Comparison of ENCODE assay signal across 8 cellular contexts in the genomic region with DNA sequence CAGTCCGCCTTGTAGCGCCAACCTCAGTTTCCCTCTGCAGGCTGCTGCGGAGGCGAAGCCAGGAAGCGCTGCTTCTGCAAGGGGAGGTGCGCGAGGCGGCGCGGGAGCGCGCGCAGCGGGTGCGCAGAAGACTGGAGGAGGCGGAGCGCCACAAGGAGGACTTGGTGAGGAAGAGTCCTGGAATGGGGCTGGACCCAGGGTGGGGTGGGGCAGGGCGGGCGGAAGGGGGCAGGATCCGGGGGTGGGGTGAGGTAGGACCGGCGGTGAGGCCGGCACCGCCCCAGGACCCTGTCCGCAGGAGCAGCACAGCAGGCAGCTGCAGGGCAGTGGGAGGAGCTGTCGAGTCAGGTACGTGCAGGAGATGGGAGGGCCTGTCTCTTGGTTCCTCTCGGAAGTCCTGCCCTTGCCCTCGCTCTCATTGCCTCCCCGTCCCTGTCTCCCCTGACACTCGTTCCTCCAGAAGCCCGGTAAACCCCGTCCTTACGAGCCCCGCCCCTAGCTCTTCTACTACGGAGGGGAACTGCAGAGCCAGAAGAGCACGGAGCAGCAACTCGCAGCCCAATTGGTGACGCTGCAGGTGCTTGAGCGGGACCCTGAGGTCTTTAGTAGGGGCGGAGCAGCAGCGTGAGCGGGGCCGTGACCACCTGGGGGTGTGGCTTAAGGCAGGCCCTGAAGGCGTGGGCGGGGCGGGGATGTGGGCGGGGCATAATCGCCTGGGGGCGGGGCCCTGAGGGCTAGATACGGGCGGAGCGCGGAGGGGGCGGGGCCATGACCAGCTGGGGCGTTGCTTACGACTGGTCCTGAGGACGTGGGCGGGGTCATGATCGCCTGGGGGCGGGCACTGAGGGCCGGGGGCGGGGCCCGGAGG.
DNase-seq lines count a peak whose midpoint lies in the region; ATAC-seq and TF ChIP-seq lines count a peak whose summit lies in the region.
"Not testable (repeated sequence)": the region's sequence is repeated elsewhere in the genome, so short reads cannot be mapped to it uniquely, and the experiment has no call there.

No MANE protein-coding gene starts in this region.

- H3K4me3 ChIP-seq in GM12875 (ENCODE audit: low read depth, low read length) (peak overlapping the region; percentile 60), SU-DHL-6 (ENCODE audit: insufficient read depth, low read length, poor library complexity, severe bottlenecking) (peak overlapping the region; percentile 34), heart right ventricle (peak overlapping the region; percentile 55 to 86 (median 62)), upper lobe of right lung (peak overlapping the region; percentile 62)

- H2AFZ ChIP-seq in SU-DHL-6 (ENCODE audit: low read depth, low read length, severe bottlenecking), result not testable (repeated sequence)

- H3K36me3 ChIP-seq in SU-DHL-6 (ENCODE audit: low read length); heart right ventricle; upper lobe of right lung: not testable (repeated sequence)

- H3K4me3 Mint-ChIP-seq in activated naive CD8-positive, alpha-beta T cell treated with anti-CD3 and anti-CD28 coated beads, Interleukin-2, amount 50 U/mL, for 24 hours, result peak overlapping the region; percentile 90

- H3K36me3 Mint-ChIP-seq in activated naive CD8-positive, alpha-beta T cell treated with anti-CD3 and anti-CD28 coated beads, Interleukin-2, amount 50 U/mL, for 24 hours (ENCODE audit: low read depth), result not testable (repeated sequence)

- H3K9me3 Mint-ChIP-seq in activated naive CD8-positive, alpha-beta T cell treated with anti-CD3 and anti-CD28 coated beads, Interleukin-2, amount 50 U/mL, for 24 hours, result not testable (repeated sequence)

- H3K27ac Mint-ChIP-seq in activated naive CD8-positive, alpha-beta T cell treated with anti-CD3 and anti-CD28 coated beads, Interleukin-2, amount 50 U/mL, for 24 hours, result peak overlapping the region; percentile 89

- intact Hi-C loops in heart right ventricle (cut with DNase I), result loop anchor here in 1 of 10 donors (10.0 kb wide), 1 partner anchor 138 kb away; no protein-coding TSS in a partner anchor
- intact Hi-C loops in posterior vena cava (cut with DNase I); upper lobe of right lung (cut with DNase I): not testable (repeated sequence)

- H3K9me3 ChIP-seq in SU-DHL-6 (ENCODE audit: insufficient read depth, low read length); heart right ventricle; upper lobe of right lung: not testable (repeated sequence)

- not testable (repeated sequence) for H4K20me1 ChIP-seq in SU-DHL-6 (ENCODE audit: low read depth, low read length)

- ATAC-seq in HG02798 (IDR thresholded peaks at IDR 0.05; ENCODE audit: poor library complexity, unreplicated experiment) (peak; percentile 75), heart right ventricle (peak; percentile 95 to 98 (median 96)), upper lobe of right lung (peak; percentile 93)
- ATAC-seq in activated naive CD8-positive, alpha-beta T cell treated with anti-CD3 and anti-CD28 coated beads, Interleukin-2, amount 50 U/mL, for 24 hours, result peak; percentile 85

- peaks cover 14% of the 10 kb centered on the region for H3K4me1 Mint-ChIP-seq in activated naive CD8-positive, alpha-beta T cell treated with anti-CD3 and anti-CD28 coated beads, Interleukin-2, amount 50 U/mL, for 24 hours

- H3F3A ChIP-seq in SU-DHL-6 (ENCODE audit: insufficient read depth), result not testable (repeated sequence)

- WGBS in heart right ventricle, 2 donors, result 1% methylated on average over 45 to 60 of the region's 64 CpGs

- not testable (repeated sequence) for H3K79me2 ChIP-seq in SU-DHL-6 (ENCODE audit: insufficient read depth, low read length)

- DNase-seq in NCI-H1417 treated with DMSO at 0.1 percent for 48 hours (lab: John Stamatoyannopoulos, UW) (peak; percentile 42), heart right ventricle (peak; percentile 94 to 97), posterior vena cava (ENCODE audit: low spot score) (peak; percentile 99), upper lobe of right lung (peak; percentile 99)
- DNase-seq in activated naive CD8-positive, alpha-beta T cell treated with anti-CD3 and anti-CD28 coated beads, Interleukin-2, amount 50 U/mL, for 24 hours, result peak; percentile 98

- not testable (repeated sequence) for H3K27me3 ChIP-seq in SU-DHL-6 (ENCODE audit: low read length); upper lobe of right lung
- H3K27me3 ChIP-seq in heart right ventricle, result peaks cover 0 to 13% (median 0%) of the 10 kb centered on the region in 7 donors

- peaks cover 3 to 17% (median 9%) of the 10 kb centered on the region in 9 donors for H3K4me1 ChIP-seq in heart right ventricle
- H3K4me1 ChIP-seq in upper lobe of right lung, result not testable (repeated sequence)

- peak overlapping the region; percentile 31; the same call in 1 of the 2 replicates for H3K9ac ChIP-seq in SU-DHL-6 (ENCODE audit: low read length)

- TF ChIP-seq CTCF in GM12875 (IDR thresholded peaks at IDR 0.05; ENCODE audit: borderline replicate concordance, insufficient read depth, low read depth, low read length); SU-DHL-6 (IDR thresholded peaks at IDR 0.05; ENCODE audit: insufficient read depth, low read length, poor library complexity, severe bottlenecking); heart right ventricle (IDR thresholded peaks at IDR 0.05); upper lobe of right lung (IDR thresholded peaks at IDR 0.05): not testable (repeated sequence)

- H3K27ac ChIP-seq in SU-DHL-6 (ENCODE audit: low read depth, low read length) (peak overlapping the region; percentile 60), heart right ventricle (peak overlapping the region in 7 of 10 donors; percentile 22 to 74 (median 48)), upper lobe of right lung (peak overlapping the region; percentile 79)

- peak overlapping the region; percentile 40 for H3K4me2 ChIP-seq in SU-DHL-6 (ENCODE audit: low read depth, low read length, poor library complexity, severe bottlenecking)

- H3K9me2 ChIP-seq in SU-DHL-6 (replicated peaks; ENCODE audit: insufficient read depth, low read length), result not testable (repeated sequence)

- H3K27me3 Mint-ChIP-seq in activated naive CD8-positive, alpha-beta T cell treated with anti-CD3 and anti-CD28 coated beads, Interleukin-2, amount 50 U/mL, for 24 hours, result not testable (repeated sequence)

Comparison
In these comparisons a context has a peak if more than half of its experiments do, and no peak if none do; other contexts are left out.
1. Peak in every context shown above with its lines: DNase-seq, ATAC-seq, H3K4me3 ChIP-seq and H3K27ac ChIP-seq.
2. DNase-seq: peak in every context shown above with its lines; median percentile 99 in posterior vena cava; 99 in upper lobe of right lung; 98 in activated naive CD8-positive, alpha-beta T cell treated with anti-CD3 and anti-CD28 coated beads, Interleukin-2, amount 50 U/mL, for 24 hours; 96 in heart right ventricle; 42 in NCI-H1417 treated with DMSO at 0.1 percent for 48 hours.